Comparison of ENCODE assay signal across 8 cellular contexts in genomic region chr18:267380-267687, GRCh38. TPM values are rescaled to one million over a fixed set of nuclear protein-coding genes. Genes with fewer than 3 reads are reported as not detected.
DNase-seq lines count a peak whose midpoint lies in the region; ATAC-seq and TF ChIP-seq lines count a peak whose summit lies in the region.

No MANE protein-coding gene starts in this region.

- H3K27me3 Mint-ChIP-seq in CD8-positive, alpha-beta memory T cell, result no peaks in the 10 kb centered on the region
- peaks cover 3% of the 10 kb centered on the region for H3K27me3 Mint-ChIP-seq in nephron (ENCODE audit: low read depth)

- peak overlapping the region; percentile 93 to 95 for H3K9ac ChIP-seq in duodenal mucosa (ENCODE audit: low read depth in 1 of 2, low read length in 2 of 2)

- peak overlapping the region; percentile 98 to 100 (median 100) for H3K4me3 Mint-ChIP-seq in CD8-positive, alpha-beta memory T cell
- peak overlapping the region; percentile 94 to 100 (median 99) for H3K4me3 Mint-ChIP-seq in nephron

- POLR2A ChIA-PET in CD8-positive, alpha-beta memory T cell (lab: Charles Lee), result interaction anchor here (1.0 to 1.5 kb wide), 3 partner anchors 108 to 445 kb away, joined by 3 to 14 read pairs (median 4); partner anchors contain the start of genes ENOSF1 and USP14

- peak; percentile 23 for ATAC-seq in GM21360 (IDR thresholded peaks at IDR 0.05; ENCODE audit: unreplicated experiment)

- no peaks in the 10 kb centered on the region for H3K9me3 ChIP-seq in CD8-positive, alpha-beta memory T cell (ENCODE audit: low read length)
- no peaks in the 10 kb centered on the region for H3K9me3 ChIP-seq in duodenal mucosa (ENCODE audit: control insufficient read depth in 1 of 2, low read length in 2 of 2)

- H3K9me3 Mint-ChIP-seq in CD8-positive, alpha-beta memory T cell, result no peaks in the 10 kb centered on the region
- H3K9me3 Mint-ChIP-seq in nephron, result no peaks in the 10 kb centered on the region

- peaks cover 24% of the 10 kb centered on the region for H3K4me1 ChIP-seq in CD8-positive, alpha-beta memory T cell (ENCODE audit: insufficient read depth, low read length)
- peaks cover 8 to 14% of the 10 kb centered on the region in 2 donors for H3K4me1 ChIP-seq in duodenal mucosa (ENCODE audit: control insufficient read depth in 1 of 2, insufficient read depth in 2 of 2, low read length in 2 of 2)

- peaks cover 33 to 49% (median 38%) of the 10 kb centered on the region in 3 donors for H3K4me1 Mint-ChIP-seq in CD8-positive, alpha-beta memory T cell
- H3K4me1 Mint-ChIP-seq in nephron, result peaks cover 16% of the 10 kb centered on the region

- CTCF ChIA-PET in CD8-positive, alpha-beta memory T cell (lab: Charles Lee), result no interaction called here

- no peak for DNase-seq in CD8-positive, alpha-beta memory T cell
- DNase-seq in NOMO-1 (lab: John Stamatoyannopoulos, UW; ENCODE audit: unreplicated experiment in 2 of 2) (peak; percentile 50 to 56), mucosa of gallbladder (ENCODE audit: low spot score) (no peak), NCI-H2107 (lab: John Stamatoyannopoulos, UW) (no peak), KG1 (lab: John Stamatoyannopoulos, UW) (no peak)

- peaks cover 4 to 40% (median 10%) of the 10 kb centered on the region in 3 donors for H3K36me3 Mint-ChIP-seq in CD8-positive, alpha-beta memory T cell
- peaks cover 19% of the 10 kb centered on the region for H3K36me3 Mint-ChIP-seq in nephron (ENCODE audit: low read depth)

- peak overlapping the region; percentile 98 for H3K4me3 ChIP-seq in CD8-positive, alpha-beta memory T cell (ENCODE audit: low read length)
- peak overlapping the region; percentile 96 to 97 for H3K4me3 ChIP-seq in duodenal mucosa (ENCODE audit: low read depth in 1 of 2, low read length in 2 of 2)

- peak overlapping the region; percentile 99 for H3K27ac ChIP-seq in CD8-positive, alpha-beta memory T cell (ENCODE audit: low read depth, low read length)
- peak overlapping the region; percentile 86 for H3K27ac ChIP-seq in duodenal mucosa (ENCODE audit: low read depth, low read length)

- TF ChIP-seq CTCF in nephron (IDR thresholded peaks at IDR 0.05; ENCODE audit: unreplicated experiment in 3 of 3), result no peak

- H3K36me3 ChIP-seq in CD8-positive, alpha-beta memory T cell (ENCODE audit: insufficient read depth, low read length), result peaks cover 16% of the 10 kb centered on the region
- H3K36me3 ChIP-seq in duodenal mucosa (ENCODE audit: control insufficient read depth in 1 of 2, insufficient read depth in 2 of 2, low read length in 2 of 2), result peaks cover 7 to 15% of the 10 kb centered on the region in 2 donors

- no peaks in the 10 kb centered on the region for H3K27me3 ChIP-seq in CD8-positive, alpha-beta memory T cell (ENCODE audit: insufficient read depth, low read length, poor library complexity, severe bottlenecking)
- no peaks in the 10 kb centered on the region for H3K27me3 ChIP-seq in duodenal mucosa (ENCODE audit: control insufficient read depth in 1 of 2, insufficient read depth in 2 of 2, low read length in 2 of 2)

- peak overlapping the region; percentile 99 to 100 (median 100) for H3K27ac Mint-ChIP-seq in CD8-positive, alpha-beta memory T cell
- peak overlapping the region; percentile 98 to 100 (median 99) for H3K27ac Mint-ChIP-seq in nephron

RNA-seq across cellular contexts. Expression of gene THOC1, which starts 0.5 kb away (rescaled TPM):
- 10 to 100 TPM; 51.8 to 54.6 TPM for total RNA-seq in CD8-positive, alpha-beta memory T cell
- polyA plus RNA-seq in CD8-positive, alpha-beta memory T cell, result 14.6 TPM
- 27.5 TPM for total RNA-seq in mucosa of gallbladder

Comparison
In these comparisons a context has a peak if more than half of its experiments do, and no peak if none do; other contexts are left out.
1. DNase-seq: peak in NOMO-1 (2 of 2); none in CD8-positive, alpha-beta memory T cell (0 of 5), mucosa of gallbladder (single experiment), NCI-H2107 (single experiment) and KG1 (single experiment).